34 cellular contexts compared by ENCODE assay signal in genomic region chr2:111173856-111174255, GRCh38.
"Had no signal": no experiment of that assay in that cellular context is flagged by ENCODE, and none has a peak within 500 bp of the region (broad histone marks: within the 10 kb centered on the region; RNA-seq: fewer than 3 reads in every experiment).

No MANE protein-coding gene starts in this region.

- H3K9me3 ChIP-seq: MG63 had no signal

- H3K36me3 ChIP-seq: MG63 had no signal

- H3K9ac ChIP-seq: KMS-11 had no signal

- H3K4me2 ChIP-seq: KMS-11 had no signal

- DNase-seq: Karpas-422, Kasumi-1, KG1, MG63, MM.1S, MV-4-11, NCI-H1048, NCI-H1092, NCI-H1092 treated with DMSO at 0.1 percent for 48 hours, NCI-H1105, NCI-H1105 treated with DMSO at 0.1 percent for 48 hours, NCI-H1417, NCI-H1417 treated with DMSO at 0.1 percent for 48 hours, NCI-H1436, NCI-H1436 treated with DMSO at 0.1 percent for 48 hours, NCI-H146, NCI-H1694, NCI-H1694 treated with DMSO at 0.1 percent for 48 hours, NCI-H187, NCI-H187 treated with DMSO at 0.1 percent for 48 hours, NCI-H1930, NCI-H2029, NCI-H2029 treated with DMSO at 0.1 percent for 48 hours, NCI-H2081, NCI-H2081 treated with DMSO at 0.1 percent for 48 hours, NCI-H2107, NCI-H2171, NCI-H2171 treated with DMSO at 0.1 percent for 48 hours, NCI-H2227 treated with DMSO at 0.1 percent for 48 hours, NCI-H226, NCI-H345, NCI-H446, NCI-H446 treated with DMSO at 0.1 percent for 48 hours had no signal

- H3K27ac ChIP-seq: KMS-11 had no signal

- H3K27me3 ChIP-seq: MG63 had no signal

- H3K4me3 ChIP-seq: MG63 had no signal
